Comparison of ENCODE assay signal across 9 cellular contexts in genomic region chr3:141575879-141576743, GRCh38.
DNase-seq lines count a peak whose midpoint lies in the region; ATAC-seq, FAIRE-seq and TF ChIP-seq lines count a peak whose summit lies in the region.
"Had no signal": no experiment of that assay in that cellular context is flagged by ENCODE, and none has a peak within 500 bp of the region (broad histone marks: within the 10 kb centered on the region; RNA-seq: fewer than 3 reads in every experiment).

No MANE protein-coding gene starts in this region.

- POLR2A ChIA-PET in CD8-positive, alpha-beta memory T cell (lab: Charles Lee): no interaction called here

- peak overlapping the region in 5 of 7 donors; percentile 10 to 69 (median 23) for H3K4me3 Mint-ChIP-seq in CD8-positive, alpha-beta memory T cell
- peak overlapping the region; percentile 30 for H3K4me3 Mint-ChIP-seq in activated naive CD8-positive, alpha-beta T cell treated with anti-CD3 and anti-CD28 coated beads for 36 hours

- H3K4me1 Mint-ChIP-seq in CD8-positive, alpha-beta memory T cell: peaks cover 12 to 23% (median 23%) of the 10 kb centered on the region in 3 donors
- peaks cover 16% of the 10 kb centered on the region for H3K4me1 Mint-ChIP-seq in activated naive CD8-positive, alpha-beta T cell treated with anti-CD3 and anti-CD28 coated beads for 36 hours

- no peak for TF ChIP-seq POLR2A in NB4 (IDR thresholded peaks at IDR 0.05; ENCODE audit: extremely low read depth, insufficient read length)
- TF ChIP-seq POLR2A in uterus (IDR thresholded peaks at IDR 0.05): no peak

- H3K27me3 Mint-ChIP-seq in CD8-positive, alpha-beta memory T cell: no peaks in the 10 kb centered on the region
- no peaks in the 10 kb centered on the region for H3K27me3 Mint-ChIP-seq in activated naive CD8-positive, alpha-beta T cell treated with anti-CD3 and anti-CD28 coated beads for 36 hours

- DNase-seq in CD8-positive, alpha-beta memory T cell: peak in 2 of 5 donors; percentile 14 to 31
- DNase-seq in NB4 (ENCODE audit: low read depth): peak; percentile 26
- DNase-seq in activated naive CD8-positive, alpha-beta T cell treated with anti-CD3 and anti-CD28 coated beads for 36 hours: no peak
- DNase-seq in uterus: no peak
- DNase-seq in activated CD4-positive, alpha-beta T cell treated with anti-CD3 and anti-CD28 coated beads, Interleukin-2, amount 50 U/mL, for 1 hour: no peak
- no peak for DNase-seq in anterior cingulate cortex (lab: John Stamatoyannopoulos, UW)

- CTCF ChIA-PET in CD8-positive, alpha-beta memory T cell (lab: Charles Lee): interaction anchor here (1.0 to 1.3 kb wide), 3 partner anchors 13 to 117 kb away, joined by 3 read pairs; no protein-coding TSS in a partner anchor

- ATAC-seq in GM19351 (IDR thresholded peaks at IDR 0.05; ENCODE audit: unreplicated experiment): peak; percentile 63

- intact Hi-C loops in uterus (cut with DNase I; ENCODE audit: low total_unique reads): no loop called here

- no peaks in the 10 kb centered on the region for H3K9me3 ChIP-seq in CD8-positive, alpha-beta memory T cell (ENCODE audit: low read length)
- H3K9me3 ChIP-seq in uterus: no peaks in the 10 kb centered on the region
- H3K9me3 ChIP-seq: SJCRH30 had no signal

- H3K27ac Mint-ChIP-seq in CD8-positive, alpha-beta memory T cell: peak overlapping the region; percentile 25 to 94 (median 78)
- H3K27ac Mint-ChIP-seq in activated naive CD8-positive, alpha-beta T cell treated with anti-CD3 and anti-CD28 coated beads for 36 hours: peak overlapping the region; percentile 79

- no peak overlapping the region for H3K27ac ChIP-seq in CD8-positive, alpha-beta memory T cell (ENCODE audit: low read depth, low read length)
- peak overlapping the region in 1 of 2 donors; percentile 39 for H3K27ac ChIP-seq in uterus
- H3K27ac ChIP-seq: SJCRH30 had no signal

- TF ChIP-seq CTCF in NB4 (IDR thresholded peaks at IDR 0.05; ENCODE audit: low read depth, low read length) (peak; percentile 19), uterus (IDR thresholded peaks at IDR 0.05) (peak; percentile 29 to 47 (median 43))

- peaks cover 34% of the 10 kb centered on the region for H3K36me3 ChIP-seq in CD8-positive, alpha-beta memory T cell (ENCODE audit: insufficient read depth, low read length)
- H3K36me3 ChIP-seq in uterus: no peaks in the 10 kb centered on the region

- H3K27me3 ChIP-seq in CD8-positive, alpha-beta memory T cell (ENCODE audit: insufficient read depth, low read length, poor library complexity, severe bottlenecking): no peaks in the 10 kb centered on the region
- H3K27me3 ChIP-seq in uterus: no peaks in the 10 kb centered on the region
- H3K27me3 ChIP-seq: SJCRH30 had no signal

- FAIRE-seq in islet of Langerhans (lab: Jason Lieb, UNC): peak; percentile 99

- peaks cover 0 to 75% (median 13%) of the 10 kb centered on the region in 3 donors for H3K36me3 Mint-ChIP-seq in CD8-positive, alpha-beta memory T cell
- peaks cover 22% of the 10 kb centered on the region for H3K36me3 Mint-ChIP-seq in activated naive CD8-positive, alpha-beta T cell treated with anti-CD3 and anti-CD28 coated beads for 36 hours

- no peak overlapping the region for H3K4me3 ChIP-seq in CD8-positive, alpha-beta memory T cell (ENCODE audit: low read length)
- H3K4me3 ChIP-seq in NB4 (ENCODE audit: low read depth, low read length): no peak overlapping the region
- no peak overlapping the region for H3K4me3 ChIP-seq in uterus
- H3K4me3 ChIP-seq: SJCRH30 had no signal

- no peaks in the 10 kb centered on the region for H3K9me3 Mint-ChIP-seq in CD8-positive, alpha-beta memory T cell
- H3K9me3 Mint-ChIP-seq in activated naive CD8-positive, alpha-beta T cell treated with anti-CD3 and anti-CD28 coated beads for 36 hours: no peaks in the 10 kb centered on the region

- no peaks in the 10 kb centered on the region for H3K4me1 ChIP-seq in CD8-positive, alpha-beta memory T cell (ENCODE audit: insufficient read depth, low read length)
- H3K4me1 ChIP-seq in uterus: no peaks in the 10 kb centered on the region
- H3K4me1 ChIP-seq: SJCRH30 had no signal
